ENCODE assay signal across 12 cellular contexts in genomic region chr11:124429599-124429998, GRCh38. TPM values are rescaled to one million over a fixed set of nuclear protein-coding genes. Genes with fewer than 3 reads are reported as not detected.
"Had no signal": no experiment of that assay in that cellular context is flagged by ENCODE, and none has a peak within 500 bp of the region (broad histone marks: within the 10 kb centered on the region; RNA-seq: fewer than 3 reads in every experiment).

No MANE protein-coding gene starts in this region.

- H3K4me3 ChIP-seq: GM23248, GM23338, HAP-1 had no signal

- FAIRE-seq: H1, H54 had no signal

- H3K9me3 ChIP-seq: HAP-1 had no signal

- H2AFZ ChIP-seq: GM23248, GM23338 had no signal

- ATAC-seq: GM23338, HCT116 had no signal

- H3K36me3 ChIP-seq: HAP-1 had no signal

- H3K4me2 ChIP-seq: GM23338 had no signal

- H3K9ac ChIP-seq: GM23248 had no signal

- H3K27ac ChIP-seq: GM23248 had no signal

- H3K4me1 ChIP-seq: HAP-1 had no signal

- DNase-seq: GM23248, GOT3, H7, H9, HCEC 1CT, HFFc6 had no signal

RNA-seq across cellular contexts. Expression of gene OR8B4, which starts 4.9 kb away (rescaled TPM):
- total RNA-seq: GM23248, GM23338, H1, H4, H7, H9, HFFc6 had no signal
- polyA plus RNA-seq: GM23248, GM23338, H1 had no signal

RNA-seq across cellular contexts. Expression of gene OR8B8, which starts 15.9 kb away (rescaled TPM):
- total RNA-seq: GM23248, GM23338, H1, H4, H7, H9, HFFc6 had no signal
- polyA plus RNA-seq: GM23248, GM23338, H1 had no signal

RNA-seq across cellular contexts. Expression of gene OR8B3, which starts 30.8 kb away (rescaled TPM):
- total RNA-seq: GM23248, GM23338, H1, H4, H7, H9, HFFc6 had no signal
- polyA plus RNA-seq: GM23248, GM23338, H1 had no signal

RNA-seq across cellular contexts. Expression of gene OR8B2, which starts 45.3 kb away (rescaled TPM):
- total RNA-seq: GM23248, GM23338, H1, H4, H7, H9, HFFc6 had no signal
- polyA plus RNA-seq: GM23248, GM23338, H1 had no signal
